In the genomic region with DNA sequence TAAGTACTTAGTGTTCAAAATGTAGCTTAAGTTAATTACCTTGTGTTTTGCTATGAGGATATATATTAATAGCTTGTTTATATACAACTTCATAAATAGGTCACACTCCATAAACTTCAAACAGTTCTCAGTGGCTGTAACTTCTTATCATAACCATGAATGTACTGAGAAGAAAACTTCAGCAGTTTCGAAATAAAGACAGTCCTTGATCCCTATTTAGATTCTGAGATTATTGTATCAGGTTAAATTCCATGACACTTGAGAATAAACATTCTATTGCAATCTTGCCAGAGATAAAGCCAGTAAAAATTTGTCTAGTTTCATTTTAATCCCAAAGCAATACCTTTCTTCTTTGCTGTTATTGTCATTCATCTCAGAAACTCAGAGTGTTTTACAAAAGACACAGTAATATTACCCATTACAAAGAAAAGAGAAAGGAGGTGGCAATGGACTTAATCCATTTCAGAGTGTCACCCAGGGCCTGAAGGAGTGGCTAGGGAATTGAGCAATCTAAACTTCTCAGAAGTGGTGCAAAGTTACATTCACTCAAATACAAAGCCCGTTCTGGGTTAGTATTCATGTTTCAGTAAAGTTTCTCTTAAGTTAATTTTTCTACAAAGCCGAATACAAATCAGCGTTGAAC, we compare ENCODE assay signal across 1 cellular context.
TF ChIP-seq lines count a peak whose summit lies in the region.

No MANE protein-coding gene starts in this region.

TF ChIP-seq in HepG2, 621 proteins besides CTCF, POLR2A, EP300 and RAD21 (continued from another document):
- TF ChIP-seq, protein P1, sequence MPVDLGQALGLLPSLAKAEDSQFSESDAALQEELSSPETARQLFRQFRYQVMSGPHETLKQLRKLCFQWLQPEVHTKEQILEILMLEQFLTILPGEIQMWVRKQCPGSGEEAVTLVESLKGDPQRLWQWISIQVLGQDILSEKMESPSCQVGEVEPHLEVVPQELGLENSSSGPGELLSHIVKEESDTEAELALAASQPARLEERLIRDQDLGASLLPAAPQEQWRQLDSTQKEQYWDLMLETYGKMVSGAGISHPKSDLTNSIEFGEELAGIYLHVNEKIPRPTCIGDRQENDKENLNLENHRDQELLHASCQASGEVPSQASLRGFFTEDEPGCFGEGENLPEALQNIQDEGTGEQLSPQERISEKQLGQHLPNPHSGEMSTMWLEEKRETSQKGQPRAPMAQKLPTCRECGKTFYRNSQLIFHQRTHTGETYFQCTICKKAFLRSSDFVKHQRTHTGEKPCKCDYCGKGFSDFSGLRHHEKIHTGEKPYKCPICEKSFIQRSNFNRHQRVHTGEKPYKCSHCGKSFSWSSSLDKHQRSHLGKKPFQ (CRISPR knock-in tag; IDR thresholded peaks at IDR 0.05; ENCODE audit: insufficient replicate concordance), result no peak
- TF ChIP-seq, protein P2, sequence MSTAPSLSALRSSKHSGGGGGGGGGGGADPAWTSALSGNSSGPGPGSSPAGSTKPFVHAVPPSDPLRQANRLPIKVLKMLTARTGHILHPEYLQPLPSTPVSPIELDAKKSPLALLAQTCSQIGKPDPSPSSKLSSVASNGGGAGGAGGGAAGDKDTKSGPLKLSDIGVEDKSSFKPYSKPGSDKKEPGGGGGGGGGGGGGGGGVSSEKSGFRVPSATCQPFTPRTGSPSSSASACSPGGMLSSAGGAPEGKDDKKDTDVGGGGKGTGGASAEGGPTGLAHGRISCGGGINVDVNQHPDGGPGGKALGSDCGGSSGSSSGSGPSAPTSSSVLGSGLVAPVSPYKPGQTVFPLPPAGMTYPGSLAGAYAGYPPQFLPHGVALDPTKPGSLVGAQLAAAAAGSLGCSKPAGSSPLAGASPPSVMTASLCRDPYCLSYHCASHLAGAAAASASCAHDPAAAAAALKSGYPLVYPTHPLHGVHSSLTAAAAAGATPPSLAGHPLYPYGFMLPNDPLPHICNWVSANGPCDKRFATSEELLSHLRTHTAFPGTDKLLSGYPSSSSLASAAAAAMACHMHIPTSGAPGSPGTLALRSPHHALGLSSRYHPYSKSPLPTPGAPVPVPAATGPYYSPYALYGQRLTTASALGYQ (CRISPR knock-in tag; IDR thresholded peaks at IDR 0.05), result no peak
- TF ChIP-seq NAIF1 (CRISPR knock-in tag; IDR thresholded peaks at IDR 0.05; ENCODE audit: borderline replicate concordance), result no peak
- TF ChIP-seq, protein P3, sequence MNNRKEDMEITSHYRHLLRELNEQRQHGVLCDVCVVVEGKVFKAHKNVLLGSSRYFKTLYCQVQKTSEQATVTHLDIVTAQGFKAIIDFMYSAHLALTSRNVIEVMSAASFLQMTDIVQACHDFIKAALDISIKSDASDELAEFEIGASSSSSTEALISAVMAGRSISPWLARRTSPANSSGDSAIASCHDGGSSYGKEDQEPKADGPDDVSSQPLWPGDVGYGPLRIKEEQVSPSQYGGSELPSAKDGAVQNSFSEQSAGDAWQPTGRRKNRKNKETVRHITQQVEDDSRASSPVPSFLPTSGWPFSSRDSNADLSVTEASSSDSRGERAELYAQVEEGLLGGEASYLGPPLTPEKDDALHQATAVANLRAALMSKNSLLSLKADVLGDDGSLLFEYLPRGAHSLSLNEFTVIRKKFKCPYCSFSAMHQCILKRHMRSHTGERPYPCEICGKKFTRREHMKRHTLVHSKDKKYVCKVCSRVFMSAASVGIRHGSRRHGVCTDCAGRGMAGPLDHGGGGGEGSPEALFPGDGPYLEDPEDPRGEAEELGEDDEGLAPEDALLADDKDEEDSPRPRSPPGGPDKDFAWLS (CRISPR knock-in tag; IDR thresholded peaks at IDR 0.05; ENCODE audit: borderline replicate concordance), result no peak
- TF ChIP-seq, protein P4, sequence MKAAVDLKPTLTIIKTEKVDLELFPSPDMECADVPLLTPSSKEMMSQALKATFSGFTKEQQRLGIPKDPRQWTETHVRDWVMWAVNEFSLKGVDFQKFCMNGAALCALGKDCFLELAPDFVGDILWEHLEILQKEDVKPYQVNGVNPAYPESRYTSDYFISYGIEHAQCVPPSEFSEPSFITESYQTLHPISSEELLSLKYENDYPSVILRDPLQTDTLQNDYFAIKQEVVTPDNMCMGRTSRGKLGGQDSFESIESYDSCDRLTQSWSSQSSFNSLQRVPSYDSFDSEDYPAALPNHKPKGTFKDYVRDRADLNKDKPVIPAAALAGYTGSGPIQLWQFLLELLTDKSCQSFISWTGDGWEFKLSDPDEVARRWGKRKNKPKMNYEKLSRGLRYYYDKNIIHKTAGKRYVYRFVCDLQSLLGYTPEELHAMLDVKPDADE (CRISPR knock-in tag; IDR thresholded peaks at IDR 0.05), result no peak
TF ChIP-seq in HepG2: peak in this region for 0.
